ENCODE assay signal across 9 cellular contexts in genomic region chr18:2547477-2548087, GRCh38. TPM values are rescaled to one million over a fixed set of nuclear protein-coding genes. Genes with fewer than 3 reads are reported as not detected.
A peak's percentile ranks its signal among the peaks of the same experiment; 100 is the strongest.
DNase-seq lines count a peak whose midpoint lies in the region; ATAC-seq and TF ChIP-seq lines count a peak whose summit lies in the region.
"Had no signal": no experiment of that assay in that cellular context is flagged by ENCODE, and none has a peak within 500 bp of the region (broad histone marks: within the 10 kb centered on the region; RNA-seq: fewer than 3 reads in every experiment).

No MANE protein-coding gene starts in this region.

- CTCF ChIA-PET in HEK293 (lab: Yijun Ruan, JAX): interaction anchor here (0.5 to 4.3 kb wide), 37 partner anchors 10 to 1718 kb away, joined by 3 to 40 read pairs (median 3); no protein-coding TSS in a partner anchor

- no peak overlapping the region for H3K4me3 Mint-ChIP-seq in brain

- H3K4me1 Mint-ChIP-seq in brain: no peaks in the 10 kb centered on the region

- TF ChIP-seq CTCF in HEK293 (tag by site-specific recombination; IDR thresholded peaks at IDR 0.05): no peak
- peak; percentile 78 to 82 for TF ChIP-seq CTCF in brain (conservative IDR thresholded peaks at IDR 0.05)

- no peak overlapping the region for H3K27ac ChIP-seq in HEK293 (ENCODE audit: extremely low read depth, low read depth, low read length)
- H3K27ac ChIP-seq: BLaER1 treated with 17β-estradiol and CSF1 and Interleukin-3, amounts not matched to agents 10 nM and 100 nM had no signal

- POLR2A ChIA-PET in HEK293 (lab: Yijun Ruan, JAX): interaction anchor here (1.4 kb wide), 1 partner anchor 16 kb away, joined by 3 read pairs; no protein-coding TSS in a partner anchor

- H3K36me3 ChIP-seq in HEK293 (ENCODE audit: control insufficient read depth in 2 of 2, insufficient read depth in 1 of 2, low read length in 2 of 2): peaks cover 0 to 9% of the 10 kb centered on the region in 2 experiments; a peak in 2 of 3 replicates

- no peaks in the 10 kb centered on the region for H3K9me3 ChIP-seq in HEK293 (ENCODE audit: control insufficient read depth, insufficient read depth, low read depth, low read length)
- H3K9me3 ChIP-seq: BLaER1 treated with 17β-estradiol and CSF1 and Interleukin-3, amounts not matched to agents 10 nM and 100 nM had no signal

- DNase-seq in DMS79 treated with DMSO at 0.1 percent for 48 hours (lab: John Stamatoyannopoulos, UW) (peak; percentile 48), DMS79 (lab: John Stamatoyannopoulos, UW) (no peak), NCI-H2196 (lab: John Stamatoyannopoulos, UW; ENCODE audit: unreplicated experiment) (peak; percentile 76), left kidney (ENCODE audit: low read depth, low spot score) (peak; percentile 73)

- H3K27ac Mint-ChIP-seq in brain: no peak overlapping the region

- no peak for ATAC-seq in HG02571 (IDR thresholded peaks at IDR 0.05; ENCODE audit: unreplicated experiment)
- no peak for ATAC-seq in HG02870 (IDR thresholded peaks at IDR 0.05; ENCODE audit: unreplicated experiment)

- H3K27me3 Mint-ChIP-seq in brain: no peaks in the 10 kb centered on the region

- H3K4me1 ChIP-seq in HEK293 (ENCODE audit: control insufficient read depth, insufficient read depth, low read length): no peaks in the 10 kb centered on the region

- H3K36me3 Mint-ChIP-seq in brain: peaks cover 15% of the 10 kb centered on the region

- H3K9me3 Mint-ChIP-seq in brain: no peaks in the 10 kb centered on the region

- H3K4me3 ChIP-seq in HEK293 (ENCODE audit: low read depth, low read length): no peak overlapping the region
- H3K4me3 ChIP-seq: BLaER1 treated with 17β-estradiol and CSF1 and Interleukin-3, amounts not matched to agents 10 nM and 100 nM had no signal

TF ChIP-seq in HEK293, 187 proteins besides CTCF, POLR2A, EP300 and RAD21:
- TF ChIP-seq ZNF654 (tag by site-specific recombination; IDR thresholded peaks at IDR 0.05; ENCODE audit: low read depth) (peak; percentile 68), ZNF660 (tag by site-specific recombination; IDR thresholded peaks at IDR 0.05) (0 out of 2 replicates have a peak, but pooled peaks have one; percentile 31), ZNF433 (tag by site-specific recombination; IDR thresholded peaks at IDR 0.05; ENCODE audit: low read depth) (no peak)

RNA-seq across cellular contexts. Expression of gene METTL4, which starts 23.7 kb away (rescaled TPM):
- polyA plus RNA-seq in brain (ENCODE audit: insufficient read depth, low read depth, low replicate concordance): 8.6 TPM

RNA-seq across cellular contexts. Expression of gene NDC80, which starts 23.8 kb away (rescaled TPM):
- polyA plus RNA-seq in brain (ENCODE audit: insufficient read depth, low read depth, low replicate concordance): 21.0 TPM
